ENCODE assay signal across 8 cellular contexts in genomic region chr1:233327938-233328660, GRCh38.
A peak's percentile ranks its signal among the peaks of the same experiment; 100 is the strongest.
DNase-seq lines count a peak whose midpoint lies in the region; ATAC-seq and TF ChIP-seq lines count a peak whose summit lies in the region.

No MANE protein-coding gene starts in this region.

- peaks cover 4% of the 10 kb centered on the region for H3K4me1 ChIP-seq in mucosa of stomach (ENCODE audit: control insufficient read depth, insufficient read depth, low read length)
- peaks cover 0 to 24% (median 17%) of the 10 kb centered on the region in 4 donors for H3K4me1 ChIP-seq in tibial artery

- peaks cover 0 to 10% of the 10 kb centered on the region in 2 donors for H3K27me3 Mint-ChIP-seq in effector memory CD8-positive, alpha-beta T cell

- DNase-seq in COR-L47 (lab: John Stamatoyannopoulos, UW) (peak; percentile 36), tibial artery (no peak)
- peak; percentile 10 to 30 (median 24) for DNase-seq in effector memory CD8-positive, alpha-beta T cell

- H3K9ac ChIP-seq in mucosa of stomach (ENCODE audit: low read length) = peak overlapping the region; percentile 74

- ATAC-seq in GM19455 (IDR thresholded peaks at IDR 0.05; ENCODE audit: unreplicated experiment) (peak; percentile 39), HG03520 (IDR thresholded peaks at IDR 0.05; ENCODE audit: unreplicated experiment) (peak; percentile 28), GM18870 (IDR thresholded peaks at IDR 0.05; ENCODE audit: unreplicated experiment) (no peak)
- peak; percentile 8 to 15 for ATAC-seq in activated CD4-positive, CD25-positive, alpha-beta regulatory T cell treated with anti-CD3 and anti-CD28 coated beads, Interleukin-2, amount 50 U/mL, for 24 hours
- peak; percentile 26 for ATAC-seq in effector memory CD8-positive, alpha-beta T cell (replicated peaks)

- no peaks in the 10 kb centered on the region for H3K9me3 Mint-ChIP-seq in effector memory CD8-positive, alpha-beta T cell

- H3K27me3 ChIP-seq in mucosa of stomach (ENCODE audit: control insufficient read depth, insufficient read depth, low read length) = no peaks in the 10 kb centered on the region
- peaks cover 0 to 11% of the 10 kb centered on the region in 2 donors for H3K27me3 ChIP-seq in tibial artery

- H3K4me3 ChIP-seq in mucosa of stomach (ENCODE audit: low read length) (peak overlapping the region; percentile 60), tibial artery (peak overlapping the region; percentile 56 to 75)

- H3K9me3 ChIP-seq in mucosa of stomach (ENCODE audit: control insufficient read depth, low read length) (no peaks in the 10 kb centered on the region), tibial artery (no peaks in the 10 kb centered on the region)

- no peaks in the 10 kb centered on the region for H3K36me3 ChIP-seq in mucosa of stomach (ENCODE audit: control insufficient read depth, insufficient read depth, low read length)
- H3K36me3 ChIP-seq in tibial artery = no peaks in the 10 kb centered on the region

- H3K27ac ChIP-seq in tibial artery = peak overlapping the region; percentile 44 to 50

- H3K4me3 Mint-ChIP-seq in effector memory CD8-positive, alpha-beta T cell = peak overlapping the region; percentile 64 to 69

- H3K27ac Mint-ChIP-seq in effector memory CD8-positive, alpha-beta T cell = no peak overlapping the region

- H3K4me1 Mint-ChIP-seq in effector memory CD8-positive, alpha-beta T cell (ENCODE audit: low read depth in 2 of 2) = peaks cover 7 to 12% of the 10 kb centered on the region in 2 donors

- H3K36me3 Mint-ChIP-seq in effector memory CD8-positive, alpha-beta T cell (ENCODE audit: insufficient read depth) = no peaks in the 10 kb centered on the region

- TF ChIP-seq CTCF in tibial artery (IDR thresholded peaks at IDR 0.05) = no peak

- intact Hi-C loops in tibial artery (cut with DNase I; ENCODE audit: low total_unique reads) = no loop called here

Comparison
In these comparisons a context has a peak if more than half of its experiments do, and no peak if none do; other contexts are left out.
1. DNase-seq: peak in COR-L47 (single experiment) and effector memory CD8-positive, alpha-beta T cell (3 of 3); none in tibial artery (0 of 2).